Comparison of ENCODE assay signal across 20 cellular contexts in the genomic region with DNA sequence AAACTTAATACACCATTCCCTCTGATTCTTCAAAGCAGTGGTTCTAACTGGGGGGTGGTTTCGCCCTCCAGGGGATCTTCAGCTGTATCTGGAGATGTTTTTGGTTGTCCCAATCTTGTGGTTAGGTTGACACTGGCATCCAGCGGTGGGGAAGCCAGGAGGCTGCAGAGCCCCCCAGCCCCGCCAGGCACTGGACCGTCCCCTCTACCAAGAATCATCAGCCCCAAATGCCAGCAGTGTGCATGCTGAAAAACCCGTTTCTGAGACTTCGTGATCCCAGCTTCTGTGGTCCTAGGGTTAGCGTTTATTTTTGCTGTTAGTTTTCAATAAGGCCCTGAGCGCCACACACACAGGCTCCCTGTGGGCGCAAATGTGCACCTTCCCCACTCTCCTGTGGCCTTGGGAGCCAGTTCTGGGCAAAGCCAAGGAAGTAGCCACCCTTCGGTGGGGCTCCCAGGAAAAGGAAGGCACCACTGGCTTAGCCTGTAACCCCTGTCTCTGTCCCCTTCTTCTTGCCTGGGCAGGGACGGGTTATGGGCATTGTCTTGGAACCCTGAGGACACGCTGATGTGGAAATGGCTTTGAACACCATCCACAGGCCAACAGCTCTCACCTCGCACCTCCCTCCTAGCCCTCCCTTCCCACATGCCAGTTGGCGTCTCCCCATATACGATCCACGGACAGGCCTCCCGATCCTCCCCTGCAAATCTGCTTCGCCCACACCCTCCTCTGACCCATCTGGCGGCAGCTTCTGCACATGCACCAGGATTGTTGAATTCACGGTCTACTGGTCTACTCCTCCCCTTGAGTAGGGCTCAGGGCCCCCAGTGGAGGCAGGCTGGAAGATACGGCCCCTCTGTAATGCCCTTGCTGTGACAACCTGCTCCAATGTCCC.
"Had no signal": no experiment of that assay in that cellular context is flagged by ENCODE, and none has a peak within 500 bp of the region (broad histone marks: within the 10 kb centered on the region; RNA-seq: fewer than 3 reads in every experiment).

No MANE protein-coding gene starts in this region.

- H3K36me3 ChIP-seq: colonic mucosa, left lung, neutrophil, sigmoid colon, uterus had no signal

- H3K9me3 ChIP-seq: colonic mucosa, left lung, neutrophil, sigmoid colon, uterus had no signal

- ATAC-seq: left lung; natural killer cell treated with Interleukin-12 subunit alpha and Interleukin-12 subunit beta and Interleukin-15 and Interleukin-18, amount 100 ng/mL, for 72 hours; stimulated activated naive B cell treated with anti-CD40 and anti-IgM and Interleukin-4, amounts not matched to agents 10 μg/mL and 1 μg/mL and 100 μg/mL, for 72 hours; stimulated activated naive CD8-positive, alpha-beta T cell treated with anti-CD3 and anti-CD28 coated beads, Interleukin-15, amount 100 ng/mL, for 72 hours had no signal

- H3K27me3 ChIP-seq: colonic mucosa, hepatocyte, left lung, sigmoid colon, uterus had no signal

- H3K27ac ChIP-seq: colonic mucosa, hepatocyte, left lung, neutrophil, sigmoid colon, skin epidermis, uterus had no signal

- H3K4me1 ChIP-seq: colonic mucosa, left lung, sigmoid colon, uterus had no signal

- H3K36me3 Mint-ChIP-seq: natural killer cell treated with Interleukin-12 subunit alpha and Interleukin-12 subunit beta and Interleukin-15 and Interleukin-18, amount 100 ng/mL, for 72 hours; stimulated activated naive B cell treated with anti-CD40 and anti-IgM and Interleukin-4, amounts not matched to agents 10 μg/mL and 1 μg/mL and 100 μg/mL, for 72 hours; type B pancreatic cell had no signal

- H3K27ac Mint-ChIP-seq: endodermal cell; natural killer cell treated with Interleukin-12 subunit alpha and Interleukin-12 subunit beta and Interleukin-15 and Interleukin-18, amount 100 ng/mL, for 72 hours; stimulated activated naive B cell treated with anti-CD40 and anti-IgM and Interleukin-4, amounts not matched to agents 10 μg/mL and 1 μg/mL and 100 μg/mL, for 72 hours; stimulated activated naive CD8-positive, alpha-beta T cell treated with anti-CD3 and anti-CD28 coated beads, Interleukin-15, amount 100 ng/mL, for 72 hours; type B pancreatic cell had no signal

- H3K9me3 Mint-ChIP-seq: natural killer cell treated with Interleukin-12 subunit alpha and Interleukin-12 subunit beta and Interleukin-15 and Interleukin-18, amount 100 ng/mL, for 72 hours; stimulated activated naive CD8-positive, alpha-beta T cell treated with anti-CD3 and anti-CD28 coated beads, Interleukin-15, amount 100 ng/mL, for 72 hours; type B pancreatic cell had no signal

- H3K4me1 Mint-ChIP-seq: endodermal cell; stimulated activated naive B cell treated with anti-CD40 and anti-IgM and Interleukin-4, amounts not matched to agents 10 μg/mL and 1 μg/mL and 100 μg/mL, for 72 hours; stimulated activated naive CD8-positive, alpha-beta T cell treated with anti-CD3 and anti-CD28 coated beads, Interleukin-15, amount 100 ng/mL, for 72 hours had no signal

- H3K27me3 Mint-ChIP-seq: type B pancreatic cell had no signal

- DNase-seq: colonic mucosa; effector CD4-positive, alpha-beta T cell; endodermal cell; foreskin melanocyte; kidney glomerular epithelial cell; left lung; mesenchymal stem cell; midbrain; sigmoid colon; stimulated activated CD4-positive, alpha-beta T cell treated with anti-CD3 and anti-CD28 coated beads, Interleukin-2, amount 100 ng/mL, for 24 hours; stimulated activated CD4-positive, alpha-beta T cell treated with anti-CD3 and anti-CD28 coated beads, Interleukin-4, amount 100 ng/mL, for 4 hours; stimulated activated naive B cell treated with anti-CD40 and anti-IgM and Interleukin-4, amounts not matched to agents 10 μg/mL and 1 μg/mL and 100 μg/mL, for 72 hours; stimulated activated naive CD8-positive, alpha-beta T cell treated with anti-CD3 and anti-CD28 coated beads, Interleukin-15, amount 100 ng/mL, for 72 hours; uterus had no signal

- H3K4me3 Mint-ChIP-seq: endodermal cell; natural killer cell treated with Interleukin-12 subunit alpha and Interleukin-12 subunit beta and Interleukin-15 and Interleukin-18, amount 100 ng/mL, for 72 hours; stimulated activated naive B cell treated with anti-CD40 and anti-IgM and Interleukin-4, amounts not matched to agents 10 μg/mL and 1 μg/mL and 100 μg/mL, for 72 hours; stimulated activated naive CD8-positive, alpha-beta T cell treated with anti-CD3 and anti-CD28 coated beads, Interleukin-15, amount 100 ng/mL, for 72 hours; type B pancreatic cell had no signal

- H3K4me3 ChIP-seq: colonic mucosa, hepatocyte, left lung, lung, sigmoid colon, skin epidermis, uterus had no signal
